8 cellular contexts compared by ENCODE assay signal in genomic region chr14:38197001-38197760, GRCh38. TPM values are rescaled to one million over a fixed set of nuclear protein-coding genes. Genes with fewer than 3 reads are reported as not detected.
DNase-seq lines count a peak whose midpoint lies in the region; ATAC-seq, FAIRE-seq and TF ChIP-seq lines count a peak whose summit lies in the region.
"Had no signal": no experiment of that assay in that cellular context is flagged by ENCODE, and none has a peak within 500 bp of the region (broad histone marks: within the 10 kb centered on the region; RNA-seq: fewer than 3 reads in every experiment).

No MANE protein-coding gene starts in this region.

- DNase-seq in ELR (ENCODE audit: low read depth), result peak; percentile 59
- DNase-seq in endothelial cell (ENCODE audit: low spot score), result no peak
- no peak for DNase-seq in pancreas
- no peak for DNase-seq in GM12891 (ENCODE audit: insufficient read length, low spot score)

- no peaks in the 10 kb centered on the region for H3K27me3 ChIP-seq in Loucy (ENCODE audit: insufficient read depth, low read length, poor library complexity, severe bottlenecking)
- H3K27me3 ChIP-seq in pancreas, result no peaks in the 10 kb centered on the region
- H3K27me3 ChIP-seq: SJCRH30 had no signal

- H3K9ac ChIP-seq in Loucy (ENCODE audit: low read depth, low read length, poor library complexity, severe bottlenecking), result no peak overlapping the region

- H3K9me2 ChIP-seq in Loucy (replicated peaks; ENCODE audit: low read depth, low read length), result no peaks in the 10 kb centered on the region

- H3K4me1 ChIP-seq in Loucy (ENCODE audit: insufficient read depth, low read length, poor library complexity, severe bottlenecking) (peaks cover 4% of the 10 kb centered on the region), pancreas (no peaks in the 10 kb centered on the region)
- H3K4me1 ChIP-seq: SJCRH30 had no signal

- H3K27ac Mint-ChIP-seq in endothelial cell (ENCODE audit: unreplicated experiment), result no peak overlapping the region

- H3K36me3 ChIP-seq in Loucy (ENCODE audit: insufficient read depth, low read length) (no peaks in the 10 kb centered on the region), pancreas (no peaks in the 10 kb centered on the region)
- H3K36me3 ChIP-seq: SJCRH30 had no signal

- no peak for TF ChIP-seq POLR2A in GM12891 (IDR thresholded peaks at IDR 0.05; ENCODE audit: low read depth, low read length)

- H3K27me3 Mint-ChIP-seq in endothelial cell (ENCODE audit: unreplicated experiment), result peaks cover 11% of the 10 kb centered on the region

- peak in 3 of 4 donors; percentile 44 to 52 (median 52) for ATAC-seq in pancreas
- ATAC-seq in GM21576 (IDR thresholded peaks at IDR 0.05; ENCODE audit: unreplicated experiment), result no peak
- ATAC-seq in HG02981 (IDR thresholded peaks at IDR 0.05; ENCODE audit: unreplicated experiment), result no peak

- peak overlapping the region; percentile 61 for H2AFZ ChIP-seq in Loucy (ENCODE audit: low read length)

- H3K27ac ChIP-seq in pancreas, result no peak overlapping the region
- H3K27ac ChIP-seq: SJCRH30 had no signal

- FAIRE-seq in pancreas (lab: Jason Lieb, UNC), result peak; percentile 51
- no peak for FAIRE-seq in GM12891 (lab: Jason Lieb, UNC)

- H3F3A ChIP-seq in Loucy (ENCODE audit: low read depth), result no peaks in the 10 kb centered on the region

- no peaks in the 10 kb centered on the region for H3K79me2 ChIP-seq in Loucy (ENCODE audit: insufficient read depth, low read length)

- H3K4me3 ChIP-seq in Loucy (ENCODE audit: low read length, poor library complexity, severe bottlenecking) (no peak overlapping the region), pancreas (no peak overlapping the region)
- H3K4me3 ChIP-seq: SJCRH30 had no signal

- H3K9me3 ChIP-seq in Loucy (ENCODE audit: insufficient read depth, low read depth, low read length), result no peaks in the 10 kb centered on the region
- no peaks in the 10 kb centered on the region for H3K9me3 ChIP-seq in pancreas
- H3K9me3 ChIP-seq: SJCRH30 had no signal

- intact Hi-C loops in pancreas (cut with DNase I), result loop anchor here in 1 of 3 donors (10.0 kb wide), 1 partner anchor 292 kb away; no protein-coding TSS in a partner anchor

- H3K4me1 Mint-ChIP-seq in endothelial cell (ENCODE audit: unreplicated experiment), result peaks cover 31% of the 10 kb centered on the region

- no peaks in the 10 kb centered on the region for H4K20me1 ChIP-seq in Loucy (ENCODE audit: insufficient read depth, low read length, poor library complexity, severe bottlenecking)

- H3K9me3 Mint-ChIP-seq in endothelial cell (ENCODE audit: unreplicated experiment), result no peaks in the 10 kb centered on the region

- TF ChIP-seq CTCF in Loucy (conservative IDR thresholded peaks at IDR 0.05; ENCODE audit: low read length) (peak; percentile 80), endothelial cell (IDR thresholded peaks at IDR 0.05; ENCODE audit: unreplicated experiment) (peak; percentile 93), pancreas (IDR thresholded peaks at IDR 0.05) (peak; percentile 44 to 68 (median 56))

- peak overlapping the region; percentile 3 for H3K4me2 ChIP-seq in Loucy (ENCODE audit: low read depth, low read length, poor library complexity, severe bottlenecking)

- H3K36me3 Mint-ChIP-seq in endothelial cell (ENCODE audit: low read depth, unreplicated experiment), result peaks cover 6% of the 10 kb centered on the region

- H3K4me3 Mint-ChIP-seq in endothelial cell (ENCODE audit: unreplicated experiment), result no peak overlapping the region

TF ChIP-seq in GM12891, 5 proteins besides CTCF, POLR2A, EP300 and RAD21:
- no peak for TF ChIP-seq POU2F2 (IDR thresholded peaks at IDR 0.05; ENCODE audit: low read depth, low read length)
- TF ChIP-seq SPI1 (IDR thresholded peaks at IDR 0.05; ENCODE audit: low read depth, low read length), result no peak
- no peak for TF ChIP-seq PAX5 (IDR thresholded peaks at IDR 0.05; ENCODE audit: insufficient read depth, low read length, severe bottlenecking)
- TF ChIP-seq TAF1 (IDR thresholded peaks at IDR 0.05; ENCODE audit: low read depth, low read length), result no peak
- TF ChIP-seq POLR2AphosphoS5 (IDR thresholded peaks at IDR 0.05; ENCODE audit: low read depth, low read length), result no peak

RNA-seq across cellular contexts. Expression of gene SSTR1, which starts 10.5 kb away (rescaled TPM):
- total RNA-seq in endothelial cell (ENCODE audit: unreplicated experiment) (0.21 TPM), pancreas (1 to 10 TPM; 1.4 to 3.5 (median 2.1) TPM)
- 1 to 10 TPM in 1 of 2 donors, under 1 TPM in 1; 0.95 to 8.1 TPM for polyA plus RNA-seq in pancreas
- polyA plus RNA-seq in GM12891 (2012; ENCODE audit: low read depth, missing spikeins), result not detected
- total RNA-seq: SJCRH30 had no signal

RNA-seq across cellular contexts. Expression of gene CLEC14A, which starts 58.7 kb away (rescaled TPM):
- total RNA-seq in endothelial cell (ENCODE audit: unreplicated experiment) (5.1 TPM), pancreas (1 to 10 TPM; 2.6 to 6.8 (median 3.5) TPM)
- 1 to 10 TPM; 2.9 to 7.5 TPM for polyA plus RNA-seq in pancreas
- polyA plus RNA-seq in GM12891 (2012; ENCODE audit: low read depth, missing spikeins), result not detected

Comparison
In these comparisons a context has a peak if more than half of its experiments do, and no peak if none do; other contexts are left out.
1. ATAC-seq: peak in pancreas (3 of 4); none in GM21576 (single experiment) and HG02981 (single experiment).
2. Peak in every context shown above with its lines, with median percentiles within 50 percentile points of each other: CTCF ChIP-seq.